In genomic region chr2:20642026-20642971, GRCh38 we compare ENCODE assay signal across 1 cellular context.
TF ChIP-seq lines count a peak whose summit lies in the region.

No MANE protein-coding gene starts in this region.

TF ChIP-seq in HepG2, 621 proteins besides CTCF, POLR2A, EP300 and RAD21 (continued from another document and continues in another):
- TF ChIP-seq KLF15 (CRISPR knock-in tag; IDR thresholded peaks at IDR 0.05; ENCODE audit: borderline replicate concordance): no peak
- 0 out of 2 replicates have a peak, but pooled peaks have one; percentile 38 for TF ChIP-seq ZNF263 (CRISPR knock-in tag; IDR thresholded peaks at IDR 0.05)
- no peak for TF ChIP-seq THAP8 (CRISPR knock-in tag; IDR thresholded peaks at IDR 0.05; ENCODE audit: borderline replicate concordance)
- TF ChIP-seq ZNF276 (CRISPR knock-in tag; IDR thresholded peaks at IDR 0.05; ENCODE audit: low read depth): no peak
- no peak for TF ChIP-seq ZSCAN25 (CRISPR knock-in tag; IDR thresholded peaks at IDR 0.05)
- no peak for TF ChIP-seq DNMT1 (CRISPR knock-in tag; IDR thresholded peaks at IDR 0.05)
- no peak for TF ChIP-seq ZNF629 (CRISPR knock-in tag; conservative IDR thresholded peaks at IDR 0.05)
- TF ChIP-seq KDM1A (CRISPR knock-in tag; IDR thresholded peaks at IDR 0.05): no peak
- TF ChIP-seq TBP (CRISPR knock-in tag; IDR thresholded peaks at IDR 0.05): no peak
- no peak for TF ChIP-seq MAFG (CRISPR knock-in tag; IDR thresholded peaks at IDR 0.05)
- no peak for TF ChIP-seq HMGA1 (CRISPR knock-in tag; conservative IDR thresholded peaks at IDR 0.05)
- no peak for TF ChIP-seq ZNF549 (CRISPR knock-in tag; IDR thresholded peaks at IDR 0.05)
- no peak for TF ChIP-seq HHEX (CRISPR knock-in tag; IDR thresholded peaks at IDR 0.05)
- TF ChIP-seq ZBTB2 (CRISPR knock-in tag; IDR thresholded peaks at IDR 0.05; ENCODE audit: low read depth): no peak
- no peak for TF ChIP-seq SP140L (CRISPR knock-in tag; IDR thresholded peaks at IDR 0.05; ENCODE audit: borderline replicate concordance)
- no peak for TF ChIP-seq ZFP62 (CRISPR knock-in tag; IDR thresholded peaks at IDR 0.05)
- no peak for TF ChIP-seq ZUFSP (CRISPR knock-in tag; IDR thresholded peaks at IDR 0.05; ENCODE audit: borderline replicate concordance)
- no peak for TF ChIP-seq SOX6 (IDR thresholded peaks at IDR 0.05)
- TF ChIP-seq SOX6 (CRISPR knock-in tag; IDR thresholded peaks at IDR 0.05): 0 out of 2 replicates have a peak, but pooled peaks have one; percentile 38
- no peak for TF ChIP-seq ZNF460 (CRISPR knock-in tag; IDR thresholded peaks at IDR 0.05; ENCODE audit: borderline replicate concordance)
- no peak for TF ChIP-seq PLSCR1 (CRISPR knock-in tag; IDR thresholded peaks at IDR 0.05; ENCODE audit: borderline replicate concordance)
- no peak for TF ChIP-seq ZSCAN20 (CRISPR knock-in tag; IDR thresholded peaks at IDR 0.05; ENCODE audit: borderline replicate concordance)
- TF ChIP-seq KMT2A (CRISPR knock-in tag; IDR thresholded peaks at IDR 0.05): peak; percentile 64; the same call in 1 of the 2 replicates
- TF ChIP-seq ETS1 (CRISPR knock-in tag; IDR thresholded peaks at IDR 0.05): no peak
- TF ChIP-seq ZNF430 (CRISPR knock-in tag; IDR thresholded peaks at IDR 0.05): no peak; the same call in 1 of the 2 replicates
- no peak for TF ChIP-seq MNT (IDR thresholded peaks at IDR 0.05)
- TF ChIP-seq ATF6 (CRISPR knock-in tag; conservative IDR thresholded peaks at IDR 0.05): no peak
- TF ChIP-seq ESRRA (CRISPR knock-in tag; IDR thresholded peaks at IDR 0.05; ENCODE audit: low read depth): no peak
- 0 out of 2 replicates have a peak, but pooled peaks have one; percentile 38 for TF ChIP-seq ZNF768 (CRISPR knock-in tag; IDR thresholded peaks at IDR 0.05)
- peak; percentile 50; the same call in 1 of the 2 replicates for TF ChIP-seq IRX3 (CRISPR knock-in tag; IDR thresholded peaks at IDR 0.05; ENCODE audit: borderline replicate concordance, low read depth)
- peak; percentile 48; the same call in 1 of the 2 replicates for TF ChIP-seq ZNF710 (CRISPR knock-in tag; IDR thresholded peaks at IDR 0.05; ENCODE audit: borderline replicate concordance)
- 0 out of 2 replicates have a peak, but pooled peaks have one; percentile 64 for TF ChIP-seq MAZ (IDR thresholded peaks at IDR 0.05; ENCODE audit: borderline replicate concordance, low read depth, low read length)
- no peak; the same call in 1 of the 2 replicates for TF ChIP-seq MAZ (CRISPR knock-in tag; IDR thresholded peaks at IDR 0.05; ENCODE audit: low read depth)
- TF ChIP-seq YY1 (IDR thresholded peaks at IDR 0.05; ENCODE audit: insufficient read depth, insufficient replicate concordance, low read depth, low read length): peak; percentile 62
- no peak for TF ChIP-seq ZBTB40 (IDR thresholded peaks at IDR 0.05)
- no peak for TF ChIP-seq ZBTB40 (CRISPR knock-in tag; IDR thresholded peaks at IDR 0.05)
